Comparison of ENCODE assay signal across 1 cellular context in the genomic region with DNA sequence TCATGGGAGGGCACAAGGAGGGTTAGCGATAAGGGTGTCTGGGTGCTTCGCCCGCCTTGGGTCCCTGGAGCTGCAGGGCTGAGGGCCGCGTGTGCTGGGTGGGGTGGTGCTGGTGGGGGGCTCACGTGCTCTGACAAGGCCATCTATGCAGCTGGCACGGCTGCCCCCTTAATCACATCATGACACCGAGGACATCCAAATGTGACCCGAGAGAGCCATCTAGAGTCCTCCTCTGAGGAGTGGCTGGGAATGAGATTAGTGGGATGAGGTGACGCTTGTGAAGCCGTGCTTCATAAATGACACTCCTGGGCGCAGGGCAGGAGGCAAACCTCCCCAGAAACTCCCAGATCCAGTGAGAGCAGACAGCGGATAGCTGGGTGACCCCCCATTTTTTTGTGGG.
TF ChIP-seq lines count a peak whose summit lies in the region.

No MANE protein-coding gene starts in this region.

TF ChIP-seq in HepG2, 621 proteins besides CTCF, POLR2A, EP300 and RAD21:
- TF ChIP-seq KLF15 (CRISPR knock-in tag; IDR thresholded peaks at IDR 0.05; ENCODE audit: borderline replicate concordance): no peak
- TF ChIP-seq, protein P1, sequence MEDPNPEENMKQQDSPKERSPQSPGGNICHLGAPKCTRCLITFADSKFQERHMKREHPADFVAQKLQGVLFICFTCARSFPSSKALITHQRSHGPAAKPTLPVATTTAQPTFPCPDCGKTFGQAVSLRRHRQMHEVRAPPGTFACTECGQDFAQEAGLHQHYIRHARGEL (CRISPR knock-in tag; IDR thresholded peaks at IDR 0.05): no peak
- no peak for TF ChIP-seq ATRX (CRISPR knock-in tag; IDR thresholded peaks at IDR 0.05; ENCODE audit: borderline replicate concordance)
- TF ChIP-seq ATAD3A (CRISPR knock-in tag; IDR thresholded peaks at IDR 0.05): no peak
- TF ChIP-seq, protein P2, sequence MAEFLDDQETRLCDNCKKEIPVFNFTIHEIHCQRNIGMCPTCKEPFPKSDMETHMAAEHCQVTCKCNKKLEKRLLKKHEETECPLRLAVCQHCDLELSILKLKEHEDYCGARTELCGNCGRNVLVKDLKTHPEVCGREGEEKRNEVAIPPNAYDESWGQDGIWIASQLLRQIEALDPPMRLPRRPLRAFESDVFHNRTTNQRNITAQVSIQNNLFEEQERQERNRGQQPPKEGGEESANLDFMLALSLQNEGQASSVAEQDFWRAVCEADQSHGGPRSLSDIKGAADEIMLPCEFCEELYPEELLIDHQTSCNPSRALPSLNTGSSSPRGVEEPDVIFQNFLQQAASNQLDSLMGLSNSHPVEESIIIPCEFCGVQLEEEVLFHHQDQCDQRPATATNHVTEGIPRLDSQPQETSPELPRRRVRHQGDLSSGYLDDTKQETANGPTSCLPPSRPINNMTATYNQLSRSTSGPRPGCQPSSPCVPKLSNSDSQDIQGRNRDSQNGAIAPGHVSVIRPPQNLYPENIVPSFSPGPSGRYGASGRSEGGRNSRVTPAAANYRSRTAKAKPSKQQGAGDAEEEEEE (CRISPR knock-in tag; IDR thresholded peaks at IDR 0.05; ENCODE audit: borderline replicate concordance): no peak
- no peak for TF ChIP-seq ZBTB21 (CRISPR knock-in tag; IDR thresholded peaks at IDR 0.05)
- no peak for TF ChIP-seq KLF6 (CRISPR knock-in tag; IDR thresholded peaks at IDR 0.05)
- TF ChIP-seq FOSL1 (CRISPR knock-in tag; IDR thresholded peaks at IDR 0.05; ENCODE audit: borderline replicate concordance): no peak
